Comparison of ENCODE assay signal across 28 cellular contexts in genomic region chr2:46125798-46126197, GRCh38.
"Had no signal": no experiment of that assay in that cellular context is flagged by ENCODE, and none has a peak within 500 bp of the region (broad histone marks: within the 10 kb centered on the region; RNA-seq: fewer than 3 reads in every experiment).

No MANE protein-coding gene starts in this region.

- H3K27me3 Mint-ChIP-seq: activated CD4-positive, alpha-beta T cell treated with anti-CD3 and anti-CD28 coated beads, Interleukin-2, amount 10 ng/mL, durations not matched to agents 24 days and 14 days; activated CD8-positive, alpha-beta T cell treated with anti-CD3 and anti-CD28 coated beads for 36 hours; T-cell; T-helper 17 cell had no signal

- H3K36me3 Mint-ChIP-seq: activated naive CD4-positive, alpha-beta T cell treated with anti-CD3 and anti-CD28 coated beads, Interleukin-2, amount 50 U/mL, for 72 hours had no signal

- H3K27me3 ChIP-seq: brain microvascular endothelial cell, MG63 had no signal

- H3K4me3 ChIP-seq: MG63, PC-9 had no signal

- H3K36me3 ChIP-seq: brain microvascular endothelial cell had no signal

- ATAC-seq: activated CD8-positive, alpha-beta T cell treated with anti-CD3 and anti-CD28 coated beads for 36 hours; activated naive CD4-positive, alpha-beta T cell treated with anti-CD3 and anti-CD28 coated beads, Interleukin-2, amount 50 U/mL, for 72 hours; Right ventricle myocardium inferior; SK-N-SH treated with all-trans-retinoic acid at 6 μM for 48 hours; T-cell; T-helper 17 cell had no signal

- H3K4me1 Mint-ChIP-seq: T-helper 17 cell had no signal

- H3K9me3 Mint-ChIP-seq: activated CD4-positive, alpha-beta T cell treated with anti-CD3 and anti-CD28 coated beads, Interleukin-2, amount 10 ng/mL, durations not matched to agents 24 days and 14 days; activated CD8-positive, alpha-beta T cell treated with anti-CD3 and anti-CD28 coated beads for 36 hours; activated naive CD4-positive, alpha-beta T cell treated with anti-CD3 and anti-CD28 coated beads for 36 hours; activated naive CD4-positive, alpha-beta T cell treated with anti-CD3 and anti-CD28 coated beads, Interleukin-2, amount 50 U/mL, for 72 hours; activated T-helper 2 cell treated with anti-CD3 and anti-CD28 coated beads, Interferon-gamma antibody, Interleukin-2, Interleukin-4, amounts not matched to agents 10 μg/mL and 5 μg/mL and 100 μg/mL, durations not matched to agents 14 hours and 24 hours and 36 hours; T-cell had no signal

- H3K4me3 Mint-ChIP-seq: activated CD4-positive, alpha-beta T cell treated with anti-CD3 and anti-CD28 coated beads, Interleukin-2, amount 10 ng/mL, durations not matched to agents 24 days and 14 days; activated CD8-positive, alpha-beta T cell treated with anti-CD3 and anti-CD28 coated beads for 36 hours; activated naive CD4-positive, alpha-beta T cell treated with anti-CD3 and anti-CD28 coated beads for 36 hours; T-cell; T-helper 17 cell had no signal

- H3K9me3 ChIP-seq: MG63 had no signal

- H3K27ac ChIP-seq: brain microvascular endothelial cell, PC-9, RWPE1 had no signal

- H3K27ac Mint-ChIP-seq: activated CD4-positive, alpha-beta T cell treated with anti-CD3 and anti-CD28 coated beads, Interleukin-2, amount 10 ng/mL, durations not matched to agents 24 days and 14 days; activated CD8-positive, alpha-beta T cell treated with anti-CD3 and anti-CD28 coated beads for 36 hours; activated naive CD4-positive, alpha-beta T cell treated with anti-CD3 and anti-CD28 coated beads for 36 hours; activated naive CD4-positive, alpha-beta T cell treated with anti-CD3 and anti-CD28 coated beads, Interleukin-2, amount 50 U/mL, for 72 hours; activated T-helper 2 cell treated with anti-CD3 and anti-CD28 coated beads, Interferon-gamma antibody, Interleukin-2, Interleukin-4, amounts not matched to agents 10 μg/mL and 5 μg/mL and 100 μg/mL, durations not matched to agents 14 hours and 24 hours and 36 hours; T-cell; T-helper 17 cell had no signal

- DNase-seq: activated CD4-positive, alpha-beta T cell treated with anti-CD3 and anti-CD28 coated beads, Interleukin-2, amount 10 ng/mL, durations not matched to agents 24 days and 14 days; activated CD4-positive, alpha-beta T cell treated with anti-CD3 and anti-CD28 coated beads, Interleukin-2, amount 50 U/mL, for 4 hours; activated CD8-positive, alpha-beta T cell treated with anti-CD3 and anti-CD28 coated beads for 36 hours; activated gamma-delta T cell treated with Interleukin-2 at 50 U/mL for 16 hours; activated naive CD4-positive, alpha-beta T cell treated with anti-CD3 and anti-CD28 coated beads for 36 hours; activated T-cell treated with anti-CD3 and anti-CD28 coated beads, Interleukin-2, amount 50 U/mL, for 1 hour; aorta; brain microvascular endothelial cell; Karpas-422; KBM-7; MG63; NCI-H1048; NCI-H1436 treated with DMSO at 0.1 percent for 48 hours; NCI-H1694 treated with DMSO at 0.1 percent for 48 hours; NCI-H2029; NCI-H2171; NCI-H510A; NCI-H69; NK-92 treated with Interleukin-12 subunit alpha and Interleukin-12 subunit beta, amount 100 ng/mL, for 24 hours; PC-9; SIG-M5; T-cell; T-helper 17 cell had no signal
